In the genomic region with DNA sequence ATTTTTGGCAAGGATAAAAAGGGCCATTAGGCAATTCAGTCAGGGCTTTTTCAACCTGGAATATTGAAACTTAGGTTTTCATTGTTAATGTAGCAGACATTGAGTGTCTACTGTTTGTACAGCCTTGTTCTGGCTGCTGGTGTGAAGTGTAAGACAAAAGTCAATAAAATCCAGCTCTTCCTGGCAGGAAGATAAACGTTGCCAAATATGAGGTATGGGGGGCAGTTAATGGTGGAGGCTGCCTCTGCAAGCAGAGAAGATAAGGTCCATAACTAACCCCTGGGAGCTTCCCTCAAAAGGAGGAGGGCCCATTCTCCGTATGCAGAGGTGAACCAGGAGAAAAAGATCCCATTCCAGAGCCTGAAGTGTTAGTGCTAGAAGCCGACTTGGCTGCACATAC, we compare ENCODE assay signal across 20 cellular contexts. TPM values are rescaled to one million over a fixed set of nuclear protein-coding genes. Genes with fewer than 3 reads are reported as not detected.
"Had no signal": no experiment of that assay in that cellular context is flagged by ENCODE, and none has a peak within 500 bp of the region (broad histone marks: within the 10 kb centered on the region; RNA-seq: fewer than 3 reads in every experiment).

No MANE protein-coding gene starts in this region.

- H3K9me3 ChIP-seq: esophagus squamous epithelium had no signal

- H3K36me3 ChIP-seq: esophagus squamous epithelium had no signal

- DNase-seq: activated CD4-positive, alpha-beta memory T cell treated with anti-CD3 and anti-CD28 coated beads, Interleukin-2, amount 10 ng/mL, durations not matched to agents 7 days and 5 days; activated CD4-positive, alpha-beta T cell treated with anti-CD3 and anti-CD28 coated beads for 4 hours; activated effector memory CD4-positive, alpha-beta T cell treated with anti-CD3 and anti-CD28 coated beads, Interleukin-2, amount 50 U/mL, for 16 hours; activated T-cell treated with anti-CD3 and anti-CD28 coated beads, Interleukin-2, amount 50 U/mL, for 48 hours; esophagus squamous epithelium; islet precursor cell; mesenchymal stem cell; nucleus accumbens; posterior cingulate gyrus; retina; stimulated activated CD4-positive, alpha-beta T cell treated with anti-CD3 and anti-CD28 coated beads, Interleukin-15, amount 100 ng/mL, for 24 hours; stimulated activated CD4-positive, alpha-beta T cell treated with anti-CD3 and anti-CD28 coated beads, Interleukin-4, amount 100 ng/mL, for 1 hour; stimulated activated naive CD4-positive, alpha-beta T cell treated with Interleukin-2 at 50 U/mL for 16 hours; substantia nigra; T-helper 2 cell; trophoblast cell had no signal

- H3K27ac ChIP-seq: esophagus squamous epithelium, hepatocyte had no signal

- H3K4me3 ChIP-seq: esophagus squamous epithelium, hepatocyte had no signal

- H3K27me3 ChIP-seq: esophagus squamous epithelium, hepatocyte had no signal

- ATAC-seq: natural killer cell treated with Interleukin-12 subunit alpha and Interleukin-12 subunit beta and Interleukin-15 and Interleukin-18, amount 100 ng/mL, for 72 hours; WTC11 had no signal

RNA-seq across cellular contexts. Expression of a gene that starts 19.5 kb away (rescaled TPM):
- total RNA-seq: activated CD4-positive, alpha-beta memory T cell treated with anti-CD3 and anti-CD28 coated beads, Interleukin-2, amount 10 ng/mL, durations not matched to agents 7 days and 5 days; fibroblast of villous mesenchyme had no signal

RNA-seq across cellular contexts. Expression of a gene that starts 19.7 kb away (rescaled TPM):
- total RNA-seq: activated CD4-positive, alpha-beta memory T cell treated with anti-CD3 and anti-CD28 coated beads, Interleukin-2, amount 10 ng/mL, durations not matched to agents 7 days and 5 days; fibroblast of villous mesenchyme; natural killer cell treated with Interleukin-12 subunit alpha and Interleukin-12 subunit beta and Interleukin-15 and Interleukin-18, amount 100 ng/mL, for 72 hours had no signal

RNA-seq across cellular contexts. Expression of a gene that starts 45.9 kb away (rescaled TPM):
- total RNA-seq: activated CD4-positive, alpha-beta memory T cell treated with anti-CD3 and anti-CD28 coated beads, Interleukin-2, amount 10 ng/mL, durations not matched to agents 7 days and 5 days; fibroblast of villous mesenchyme; natural killer cell treated with Interleukin-12 subunit alpha and Interleukin-12 subunit beta and Interleukin-15 and Interleukin-18, amount 100 ng/mL, for 72 hours had no signal
